In the genomic region with DNA sequence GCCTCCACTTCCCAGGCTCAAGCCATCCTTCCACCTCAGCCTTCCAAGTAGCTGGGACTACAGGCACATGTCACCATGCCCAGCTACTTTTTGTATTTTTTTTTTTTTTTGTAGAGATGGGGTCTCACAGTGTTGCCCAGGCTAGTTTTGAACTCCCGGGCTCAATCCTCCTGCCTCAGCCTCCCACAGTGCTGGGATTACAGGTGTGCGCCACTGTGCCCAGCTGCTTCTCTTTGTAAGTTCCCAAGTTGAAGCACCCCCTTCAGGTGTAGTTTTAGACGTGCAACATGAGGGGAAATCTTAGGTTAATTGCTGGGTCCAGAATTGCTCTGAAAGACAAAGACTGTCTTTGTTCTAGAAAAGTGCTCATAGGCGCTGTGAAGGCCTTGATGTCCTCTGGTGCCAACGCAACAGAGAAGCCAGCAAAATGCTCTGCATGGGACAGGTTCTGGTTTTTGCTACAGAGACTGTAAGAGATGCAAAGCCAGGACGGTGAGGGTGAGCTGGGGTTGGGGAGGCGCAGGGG, we compare ENCODE assay signal across 1 cellular context.
TF ChIP-seq lines count a peak whose summit lies in the region.

No MANE protein-coding gene starts in this region.

TF ChIP-seq in endothelial cell of umbilical vein, 7 proteins besides CTCF, POLR2A, EP300 and RAD21:
- TF ChIP-seq, protein P1, sequence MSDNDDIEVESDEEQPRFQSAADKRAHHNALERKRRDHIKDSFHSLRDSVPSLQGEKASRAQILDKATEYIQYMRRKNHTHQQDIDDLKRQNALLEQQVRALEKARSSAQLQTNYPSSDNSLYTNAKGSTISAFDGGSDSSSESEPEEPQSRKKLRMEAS (IDR thresholded peaks at IDR 0.05; ENCODE audit: insufficient read depth, insufficient read length), result no peak
- TF ChIP-seq MYC (IDR thresholded peaks at IDR 0.05; ENCODE audit: low read depth, low read length) (no peak), FOS (IDR thresholded peaks at IDR 0.05; ENCODE audit: borderline replicate concordance, insufficient read depth, low read length) (no peak), GATA2 (IDR thresholded peaks at IDR 0.05; ENCODE audit: insufficient read depth, insufficient read length, low read depth, low read length) (no peak), JUN (IDR thresholded peaks at IDR 0.05; ENCODE audit: borderline replicate concordance, insufficient read depth, insufficient read length, low read depth) (no peak)
TF ChIP-seq in endothelial cell of umbilical vein: peak in this region for 0.
